In genomic region chr22:46982635-46983034, GRCh38 we compare ENCODE assay signal across 25 cellular contexts.
"Had no signal": no experiment of that assay in that cellular context is flagged by ENCODE, and none has a peak within 500 bp of the region (broad histone marks: within the 10 kb centered on the region; RNA-seq: fewer than 3 reads in every experiment).

No MANE protein-coding gene starts in this region.

- H3K27ac Mint-ChIP-seq: nephron; stimulated activated memory B cell treated with anti-CD40 and anti-IgM and Interleukin-4, amounts not matched to agents 10 μg/mL and 1 μg/mL and 100 μg/mL, for 72 hours; stimulated activated naive CD8-positive, alpha-beta T cell treated with anti-CD3 and anti-CD28 coated beads, Interleukin-15, Interleukin-2, amounts not matched to agents 100 ng/mL and 50 ng/mL, for 24 hours had no signal

- DNase-seq: cerebellar nuclear complex; cortex of kidney; effector memory CD8-positive, alpha-beta T cell; gastrocnemius medialis; head of caudate nucleus; mesenchymal stem cell; midbrain; naive thymus-derived CD4-positive, alpha-beta T cell; sigmoid colon; stimulated activated CD4-positive, alpha-beta T cell treated with anti-CD3 and anti-CD28 coated beads, Interleukin-2, amount 100 ng/mL, for 24 hours; stimulated activated CD4-positive, alpha-beta T cell treated with anti-CD3 and anti-CD28 coated beads, Interleukin-4, amount 100 ng/mL, for 24 hours; transverse colon; upper lobe of right lung; uterus had no signal

- H3K9me3 ChIP-seq: gastrocnemius medialis, neutrophil, prostate gland, right atrium auricular region, sigmoid colon, suprapubic skin, transverse colon, upper lobe of right lung, uterus had no signal

- H3K4me1 Mint-ChIP-seq: nephron had no signal

- H3K4me3 ChIP-seq: gastrocnemius medialis, lung, prostate gland, right atrium auricular region, sigmoid colon, suprapubic skin, transverse colon, upper lobe of right lung, uterus had no signal

- H3K36me3 ChIP-seq: gastrocnemius medialis, prostate gland, right atrium auricular region, transverse colon, uterus had no signal

- ATAC-seq: effector memory CD8-positive, alpha-beta T cell; esophagus mucosa; gastrocnemius medialis; naive thymus-derived CD4-positive, alpha-beta T cell; stimulated activated memory B cell treated with anti-CD40 and anti-IgM and Interleukin-4, amounts not matched to agents 10 μg/mL and 1 μg/mL and 100 μg/mL, for 72 hours; upper lobe of right lung had no signal

- H3K27me3 Mint-ChIP-seq: effector memory CD8-positive, alpha-beta T cell; naive thymus-derived CD4-positive, alpha-beta T cell; stimulated activated memory B cell treated with anti-CD40 and anti-IgM and Interleukin-4, amounts not matched to agents 10 μg/mL and 1 μg/mL and 100 μg/mL, for 72 hours; stimulated activated naive CD8-positive, alpha-beta T cell treated with anti-CD3 and anti-CD28 coated beads, Interleukin-15, Interleukin-2, amounts not matched to agents 100 ng/mL and 50 ng/mL, for 24 hours had no signal

- H3K27ac ChIP-seq: epithelial cell of prostate, gastrocnemius medialis, neutrophil, parathyroid adenoma, prostate gland, right atrium auricular region, sigmoid colon, suprapubic skin, transverse colon, upper lobe of right lung, uterus had no signal

- H3K4me1 ChIP-seq: gastrocnemius medialis, parathyroid adenoma, prostate gland, right atrium auricular region, transverse colon, upper lobe of right lung, uterus had no signal

- H2AFZ ChIP-seq: parathyroid adenoma had no signal

- H3K9ac ChIP-seq: parathyroid adenoma had no signal

- H3K27me3 ChIP-seq: gastrocnemius medialis, neutrophil, right atrium auricular region, sigmoid colon, suprapubic skin, transverse colon, upper lobe of right lung, uterus had no signal

- H3K9me3 Mint-ChIP-seq: effector memory CD8-positive, alpha-beta T cell; naive thymus-derived CD4-positive, alpha-beta T cell; stimulated activated memory B cell treated with anti-CD40 and anti-IgM and Interleukin-4, amounts not matched to agents 10 μg/mL and 1 μg/mL and 100 μg/mL, for 72 hours; stimulated activated naive CD8-positive, alpha-beta T cell treated with anti-CD3 and anti-CD28 coated beads, Interleukin-15, Interleukin-2, amounts not matched to agents 100 ng/mL and 50 ng/mL, for 24 hours had no signal

- H3K4me3 Mint-ChIP-seq: effector memory CD8-positive, alpha-beta T cell; naive thymus-derived CD4-positive, alpha-beta T cell; nephron; stimulated activated memory B cell treated with anti-CD40 and anti-IgM and Interleukin-4, amounts not matched to agents 10 μg/mL and 1 μg/mL and 100 μg/mL, for 72 hours; stimulated activated naive CD8-positive, alpha-beta T cell treated with anti-CD3 and anti-CD28 coated beads, Interleukin-15, Interleukin-2, amounts not matched to agents 100 ng/mL and 50 ng/mL, for 24 hours had no signal

- H3K79me2 ChIP-seq: parathyroid adenoma had no signal
